In genomic region chr1:28482702-28483101, GRCh38 we compare ENCODE assay signal across 15 cellular contexts. TPM values are rescaled to one million over a fixed set of nuclear protein-coding genes. Genes with fewer than 3 reads are reported as not detected.
A peak's percentile ranks its signal among the peaks of the same experiment; 100 is the strongest.
DNase-seq lines count a peak whose midpoint lies in the region; ATAC-seq, FAIRE-seq and TF ChIP-seq lines count a peak whose summit lies in the region.
"Had no signal": no experiment of that assay in that cellular context is flagged by ENCODE, and none has a peak within 500 bp of the region (broad histone marks: within the 10 kb centered on the region; RNA-seq: fewer than 3 reads in every experiment).

No MANE protein-coding gene starts in this region.

- no peak overlapping the region for H3K4me3 Mint-ChIP-seq in nephron progenitor cell
- H3K4me3 Mint-ChIP-seq: CD8-positive, alpha-beta memory T cell; IgD-negative memory B cell had no signal

- FAIRE-seq in HepG2 (lab: Jason Lieb, UNC): no peak

- TF ChIP-seq EP300 in HepG2 (IDR thresholded peaks at IDR 0.05; ENCODE audit: low read depth in 2 of 2, low read length in 2 of 2) (no peak), HepG2 (CRISPR knock-in tag; IDR thresholded peaks at IDR 0.05; ENCODE audit: borderline replicate concordance) (no peak)

- H3K36me3 Mint-ChIP-seq in nephron progenitor cell (ENCODE audit: low read depth): peaks cover 53% of the 10 kb centered on the region

- ATAC-seq in HepG2 (peak; percentile 49; the same call in 2 of the 3 replicates), right lobe of liver (no peak), esophagus mucosa (peak; percentile 74)

- no peaks in the 10 kb centered on the region for H3K79me2 ChIP-seq in HepG2 (ENCODE audit: insufficient read depth, low read length)

- H3K36me3 ChIP-seq in HepG2 (replicated peaks in 1 of 2; ENCODE audit: control insufficient read depth in 1 of 2, insufficient read depth in 2 of 2, low read length in 2 of 2): peaks cover 11 to 56% of the 10 kb centered on the region in 2 experiments
- H3K36me3 ChIP-seq in right lobe of liver: peaks cover 0 to 74% (median 21%) of the 10 kb centered on the region in 4 donors

- H3K27me3 Mint-ChIP-seq in nephron progenitor cell (ENCODE audit: low read depth, poor library complexity): no peaks in the 10 kb centered on the region
- H3K27me3 Mint-ChIP-seq: CD8-positive, alpha-beta memory T cell; IgD-negative memory B cell had no signal

- CTCF ChIA-PET in HepG2 (lab: Yijun Ruan, JAX; ENCODE audit: low intra/inter-chr PET ratio, low total read pairs): no interaction called here

- H3K27me3 ChIP-seq in HepG2 (ENCODE audit: control insufficient read depth in 1 of 2, insufficient read depth in 2 of 2, low read length in 2 of 2) (no peaks in the 10 kb centered on the region), right lobe of liver (no peaks in the 10 kb centered on the region)
- H3K27me3 ChIP-seq: BLaER1 had no signal

- WGBS in HepG2 (ENCODE audit: low lambda C conversion rate): 98% methylated on average over 2 of the region's 2 CpGs
- WGBS in right lobe of liver (ENCODE audit: insufficient coverage, low coverage, low lambda C conversion rate, missing lambda C conversion rate): 80% methylated on average over 1 of the region's 2 CpGs

- no TSS peak for BruUV-seq in HepG2 (replicated peaks; lab: Mats Ljungman, UMichigan)

- H3K9me3 ChIP-seq in HepG2 (ENCODE audit: low read length) (no peaks in the 10 kb centered on the region), right lobe of liver (no peaks in the 10 kb centered on the region)
- H3K9me3 ChIP-seq: BLaER1, Caco-2 had no signal

- H3K27ac Mint-ChIP-seq in nephron progenitor cell: peak overlapping the region; percentile 48
- H3K27ac Mint-ChIP-seq: IgD-negative memory B cell had no signal

- H3K4me3 ChIP-seq in HepG2 (replicated peaks in 1 of 3; ENCODE audit: insufficient read depth in 1 of 3, low read depth in 2 of 3, low read length in 3 of 3) (no peak overlapping the region), right lobe of liver (no peak overlapping the region)
- H3K4me3 ChIP-seq: BLaER1 had no signal

- H3K9ac ChIP-seq in HepG2 (ENCODE audit: insufficient read depth, low read depth, low read length): no peak overlapping the region
- H3K9ac ChIP-seq: BLaER1 had no signal

- intact Hi-C loops in HepG2 (cut with micrococcal nuclease; ENCODE audit: unreplicated experiment): no loop called here
- intact Hi-C loops in right lobe of liver (cut with DNase I): no loop called here

- TF ChIP-seq CTCF in HepG2 (CRISPR knock-in tag; IDR thresholded peaks at IDR 0.05): no peak
- TF ChIP-seq CTCF in right lobe of liver (IDR thresholded peaks at IDR 0.05): no peak
- TF ChIP-seq CTCF in nephron progenitor cell (IDR thresholded peaks at IDR 0.05): no peak

- TF ChIP-seq POLR2A in HepG2 (IDR thresholded peaks at IDR 0.05; ENCODE audit: insufficient read depth in 1 of 2, low read depth in 2 of 2, low read length in 2 of 2): no peak
- no peak for TF ChIP-seq POLR2A in right lobe of liver (IDR thresholded peaks at IDR 0.05)

- in situ Hi-C loops in HepG2 (cut with HindIII; ENCODE audit: extremely low pct_ligation_motif_present, low pct_unique_long_range_greater_than_20kb): no loop called here

- peak overlapping the region; percentile 30 for H3K27ac ChIP-seq in HepG2 (ENCODE audit: extremely low read length, insufficient read depth, low read length)
- no peak overlapping the region for H3K27ac ChIP-seq in right lobe of liver
- H3K27ac ChIP-seq: BLaER1 had no signal

- TF ChIP-seq RAD21 in HepG2 (CRISPR knock-in tag; IDR thresholded peaks at IDR 0.05): no peak

- H3K4me2 ChIP-seq in HepG2 (ENCODE audit: low read depth, low read length): no peak overlapping the region
- H3K4me2 ChIP-seq: BLaER1 had no signal

- no peak overlapping the region for H2AFZ ChIP-seq in HepG2 (ENCODE audit: low read length)

- H4K20me1 ChIP-seq in HepG2 (ENCODE audit: insufficient read depth, low read length): no peaks in the 10 kb centered on the region
- H4K20me1 ChIP-seq: BLaER1 had no signal

- H3K9me3 Mint-ChIP-seq in nephron progenitor cell: no peaks in the 10 kb centered on the region
- H3K9me3 Mint-ChIP-seq: CD8-positive, alpha-beta memory T cell; IgD-negative memory B cell had no signal

- H3K4me1 ChIP-seq in HepG2 (ENCODE audit: insufficient read depth, low read length): no peaks in the 10 kb centered on the region
- no peaks in the 10 kb centered on the region for H3K4me1 ChIP-seq in right lobe of liver
- H3K4me1 ChIP-seq: BLaER1, Caco-2 had no signal

- DNase-seq in HepG2 (ENCODE audit: low spot score): no peak
- DNase-seq in right lobe of liver: no peak
- DNase-seq in nephron progenitor cell: no peak
- no peak for DNase-seq in GM19238 (ENCODE audit: insufficient read length, low spot score)
- DNase-seq in NCI-H1694 treated with DMSO at 0.1 percent for 48 hours (lab: John Stamatoyannopoulos, UW): no peak
- no peak for DNase-seq in DMS79 treated with DMSO at 0.1 percent for 48 hours (lab: John Stamatoyannopoulos, UW)
- DNase-seq: 8988T; AML-193; Caco-2; CD8-positive, alpha-beta memory T cell; GF-D8; HCEC 1CT had no signal

- POLR2A ChIA-PET in HepG2 (lab: Yijun Ruan, JAX): no interaction called here

- peaks cover 16% of the 10 kb centered on the region for H3K4me1 Mint-ChIP-seq in nephron progenitor cell
- H3K4me1 Mint-ChIP-seq: CD8-positive, alpha-beta memory T cell had no signal

TF ChIP-seq in HepG2, 621 proteins besides CTCF, POLR2A, EP300 and RAD21 (continues in another document):
- TF ChIP-seq CERS6 (CRISPR knock-in tag; IDR thresholded peaks at IDR 0.05) (no peak), ZNF558 (CRISPR knock-in tag; IDR thresholded peaks at IDR 0.05; ENCODE audit: borderline replicate concordance) (no peak), IRF1 (CRISPR knock-in tag; IDR thresholded peaks at IDR 0.05; ENCODE audit: low read depth) (no peak), PCBP2 (optimal IDR thresholded peaks at IDR 0.05; ENCODE audit: low read depth, low read length, poor library complexity, severe bottlenecking) (no peak), MXD3 (CRISPR knock-in tag; IDR thresholded peaks at IDR 0.05) (no peak), ARNT2 (CRISPR knock-in tag; IDR thresholded peaks at IDR 0.05; ENCODE audit: low read depth) (no peak), HINFP (CRISPR knock-in tag; IDR thresholded peaks at IDR 0.05; ENCODE audit: low read depth) (no peak), TBP (CRISPR knock-in tag; IDR thresholded peaks at IDR 0.05) (no peak), SNAPC2 (CRISPR knock-in tag; IDR thresholded peaks at IDR 0.05) (no peak)

RNA-seq across cellular contexts. Expression of gene RCC1, which starts 23.1 kb away (rescaled TPM):
- total RNA-seq in HepG2 (2016; rRNA removed; fragmentation: Illumina TruSeq; extraction: Trizol) (80.8 and 102 TPM in 2 replicates), right lobe of liver (10 to 100 TPM in 5 of 6 experiments, 1 to 10 TPM in 1; 9.5 to 29.6 (median 18.0) TPM), esophagus mucosa (33.3 TPM)
- total RNA-seq in HepG2 (2016; cell fraction: cytosol; rRNA removed; fragmentation: Illumina TruSeq; extraction: Trizol; ENCODE audit: low read depth): 11.4 and 15.2 TPM in 2 replicates
- 83.9 and 95.1 TPM in 2 replicates for total RNA-seq in HepG2 (2016; cell fraction: insoluble cytoplasmic fraction; rRNA removed; fragmentation: Illumina TruSeq; extraction: Trizol)
- total RNA-seq in HepG2 (2016; cell fraction: membrane; rRNA removed; fragmentation: Illumina TruSeq; extraction: Trizol): 44.7 and 50.2 TPM in 2 replicates
- total RNA-seq in HepG2 (2016; cell fraction: nucleus; rRNA removed; fragmentation: Illumina TruSeq; extraction: Trizol): 44.2 and 50.7 TPM in 2 replicates
- 47.2 and 56.2 TPM in 2 replicates for polyA plus RNA-seq in HepG2 (2011; rRNA removed)
- polyA plus RNA-seq in HepG2 (2011; cell fraction: cytosol; rRNA removed): 48.6 and 53.6 TPM in 2 replicates
- 34.9 and 42.3 TPM in 2 replicates for polyA plus RNA-seq in HepG2 (2011; cell fraction: nucleus; rRNA removed)
- polyA plus RNA-seq in HepG2 (2012): 43.2 and 74.3 TPM in 2 replicates
- polyA plus RNA-seq in HepG2 (2016; cell fraction: cytosol; fragmentation: Illumina TruSeq; extraction: Trizol; ENCODE audit: low read depth): 12.5 and 13.5 TPM in 2 replicates
- 113 and 120 TPM in 2 replicates for polyA plus RNA-seq in HepG2 (2016; cell fraction: insoluble cytoplasmic fraction; fragmentation: Illumina TruSeq; extraction: Trizol; ENCODE audit: low read depth)
- 33.8 and 38.0 TPM in 2 replicates for polyA plus RNA-seq in HepG2 (2016; cell fraction: membrane; fragmentation: Illumina TruSeq; extraction: Trizol; ENCODE audit: low read depth)
- polyA plus RNA-seq in HepG2 (2016; cell fraction: nucleus; fragmentation: Illumina TruSeq; extraction: Trizol; ENCODE audit: insufficient read depth, low read depth): 70.2 and 80.1 TPM in 2 replicates
- 90.3 and 147 TPM in 2 replicates for polyA minus RNA-seq in HepG2 (2011; rRNA and poly(A)+ RNA removed; ENCODE audit: low replicate concordance)
- 29.5 and 33.5 TPM in 2 replicates for polyA minus RNA-seq in HepG2 (2011; cell fraction: cytosol; rRNA and poly(A)+ RNA removed)
- polyA minus RNA-seq in HepG2 (2011; cell fraction: nucleus; rRNA and poly(A)+ RNA removed): 28.8 and 31.6 TPM in 2 replicates

Comparison
In these comparisons a context has a peak if more than half of its experiments do, and no peak if none do; other contexts are left out.
1. ATAC-seq: peak in HepG2 (single experiment) and esophagus mucosa (single experiment); none in right lobe of liver (0 of 4).